In genomic region chr4:55037728-55038127, GRCh38 we compare ENCODE assay signal across 9 cellular contexts.
"Had no signal": no experiment of that assay in that cellular context is flagged by ENCODE, and none has a peak within 500 bp of the region (broad histone marks: within the 10 kb centered on the region; RNA-seq: fewer than 3 reads in every experiment).

No MANE protein-coding gene starts in this region.

- H3K27ac ChIP-seq: SJSA1 had no signal

- H3K9me3 ChIP-seq: SJSA1 had no signal

- DNase-seq: activated CD4-positive, alpha-beta T cell treated with anti-CD3 and anti-CD28 coated beads, Interleukin-2, amount 10 ng/mL, durations not matched to agents 7 days and 5 days; activated CD8-positive, alpha-beta memory T cell treated with anti-CD3 and anti-CD28 coated beads, Interleukin-2, amount 50 U/mL, for 48 hours; activated gamma-delta T cell; activated T-cell treated with anti-CD3 and anti-CD28 coated beads, Interleukin-2, amount 50 U/mL, for 72 hours; amygdala; effector memory CD4-positive, alpha-beta T cell; foreskin melanocyte had no signal

- H3K4me1 ChIP-seq: SJSA1 had no signal

- ATAC-seq: activated T-cell treated with anti-CD3 and anti-CD28 coated beads, Interleukin-2, amount 50 U/mL, for 72 hours; stimulated activated effector memory CD8-positive, alpha-beta T cell treated with anti-CD3 and anti-CD28 coated beads, Interleukin-12 subunit alpha, Interleukin-12 subunit beta, amount 100 ng/mL, for 72 hours had no signal

- H3K36me3 ChIP-seq: SJSA1 had no signal

- H3K4me3 ChIP-seq: SJSA1 had no signal
